Comparison of ENCODE assay signal across 1 cellular context in genomic region chr15:85404922-85405293, GRCh38.
TF ChIP-seq lines count a peak whose summit lies in the region.

No MANE protein-coding gene starts in this region.

TF ChIP-seq in GM23338, 12 proteins besides CTCF, POLR2A, EP300 and RAD21 (continued from another document):
- TF ChIP-seq ZNF462 (CRISPR knock-in tag; IDR thresholded peaks at IDR 0.05) (no peak), ETS1 (IDR thresholded peaks at IDR 0.05) (no peak), STAT1 (IDR thresholded peaks at IDR 0.05; ENCODE audit: unreplicated experiment) (no peak), ZNF331 (CRISPR knock-in tag; IDR thresholded peaks at IDR 0.05; ENCODE audit: low read depth) (no peak), ZNF114 (CRISPR knock-in tag; IDR thresholded peaks at IDR 0.05) (no peak), JUNB (IDR thresholded peaks at IDR 0.05; ENCODE audit: unreplicated experiment) (no peak), EZH2 (IDR thresholded peaks at IDR 0.05; ENCODE audit: low read depth, unreplicated experiment) (no peak), REST (IDR thresholded peaks at IDR 0.05; ENCODE audit: unreplicated experiment) (no peak), POLR2AphosphoS5 (IDR thresholded peaks at IDR 0.05; ENCODE audit: low read depth) (no peak), CREB1 (CRISPR knock-in tag; IDR thresholded peaks at IDR 0.05; ENCODE audit: low read depth) (no peak)
